ENCODE assay signal across 8 cellular contexts in the genomic region with DNA sequence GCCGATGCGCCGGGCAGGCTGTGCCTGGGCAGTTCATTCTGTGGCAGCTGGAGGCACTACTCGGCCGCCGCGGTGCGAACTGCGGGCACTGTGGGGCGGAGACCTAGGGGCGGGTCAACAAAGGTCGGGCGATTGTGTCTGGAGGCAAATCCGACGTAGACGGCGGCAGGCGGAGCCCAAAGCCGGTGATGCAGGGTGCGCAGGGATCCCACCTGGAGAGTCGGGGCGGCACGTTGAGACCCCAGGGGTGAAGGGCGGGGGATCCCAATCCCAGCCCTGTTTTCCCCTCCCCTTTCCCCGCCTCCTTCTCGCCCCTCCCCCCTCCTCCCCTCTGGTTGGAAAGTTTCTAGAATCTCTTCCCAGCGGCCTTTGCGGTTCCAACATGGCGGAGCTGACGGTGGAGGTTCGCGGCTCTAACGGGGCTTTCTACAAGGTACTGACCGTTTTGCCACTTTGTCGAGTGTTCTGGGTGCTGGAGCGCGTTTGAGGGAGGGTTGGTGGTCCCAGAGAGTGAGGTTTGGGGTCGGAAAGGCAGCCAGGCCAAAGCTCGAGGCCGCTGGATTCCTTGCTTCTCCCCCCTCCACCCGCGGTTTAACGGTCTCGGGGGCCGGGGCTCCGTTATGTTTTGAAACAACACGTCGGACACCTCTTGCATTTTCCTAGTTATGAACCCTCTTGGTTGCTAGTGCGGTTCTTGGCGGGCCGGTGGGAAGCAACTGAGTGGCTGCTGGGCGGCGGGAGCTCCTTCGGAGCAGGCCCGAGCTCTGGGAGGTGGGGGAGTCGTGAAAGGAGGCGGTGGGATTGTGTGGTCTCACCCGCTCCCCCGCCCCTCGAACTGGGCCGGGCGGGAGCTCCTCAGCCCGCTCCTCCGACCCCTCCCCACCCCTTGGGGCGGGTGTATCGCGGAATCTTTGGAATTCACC. TPM values are rescaled to one million over a fixed set of nuclear protein-coding genes. Genes with fewer than 3 reads are reported as not detected.
DNase-seq lines count a peak whose midpoint lies in the region; ATAC-seq and TF ChIP-seq lines count a peak whose summit lies in the region.

TSS of gene FXR1 (plus strand) at position 367 of the 923 bp plus-strand sequence. CDS start at position 383, 16 bp downstream.

- peak; percentile 84 for DNase-seq in GM10266 (ENCODE audit: extremely low spot score)
- DNase-seq in NCI-H1048 (lab: John Stamatoyannopoulos, UW), result peak; percentile 48
- peak; percentile 90 for DNase-seq in SK-N-SH
- DNase-seq in glomerular visceral epithelial cell (ENCODE audit: extremely low spot score), result peak; percentile 93
- peak; percentile 91 for DNase-seq in osteocyte (ENCODE audit: extremely low spot score, unreplicated experiment)

- H3K4me2 ChIP-seq in SK-N-SH, result peak within 1 kb of the TSS; percentile 83

- peak within 1 kb of the TSS; percentile 92 to 95 for H3K27ac ChIP-seq in SK-N-SH (ENCODE audit: low read depth in 2 of 2, low read length in 1 of 2)
- peak within 1 kb of the TSS; percentile 95 for H3K27ac ChIP-seq in thymus (ENCODE audit: low read depth)

- CTCF ChIA-PET in SK-N-SH (lab: Yijun Ruan, JAX), result interaction anchor here (0.6 to 1.3 kb wide), 12 partner anchors 8 to 1306 kb away, joined by 3 to 4 read pairs (median 3); no protein-coding TSS in a partner anchor

- under 1% methylated on average over 56 of the region's 67 CpGs for WGBS in SK-N-SH (ENCODE audit: low lambda C conversion rate)
- WGBS in thymus, result under 1% methylated on average over 66 of the region's 67 CpGs

- peaks cover 72% of the 10 kb centered on the region for H3K4me1 Mint-ChIP-seq in activated naive CD4-positive, alpha-beta T cell treated with anti-CD3 and anti-CD28 coated beads, Interleukin-2, amount 50 U/mL, for 24 hours
- H3K4me1 Mint-ChIP-seq in osteocyte (ENCODE audit: unreplicated experiment), result peaks cover 30% of the 10 kb centered on the region

- H3F3A ChIP-seq in SK-N-SH (replicated peaks; ENCODE audit: insufficient read depth), result no peaks in the 10 kb centered on the region

- H3K36me3 ChIP-seq in SK-N-SH (replicated peaks in 1 of 2; ENCODE audit: control insufficient read depth in 1 of 2, insufficient read depth in 2 of 2, low read length in 1 of 2) (peaks cover 10 to 26% of the 10 kb centered on the region in 2 experiments), thymus (ENCODE audit: control insufficient read depth, insufficient read depth) (no peaks in the 10 kb centered on the region)

- TF ChIP-seq EP300 in SK-N-SH (IDR thresholded peaks at IDR 0.05; ENCODE audit: borderline replicate concordance in 1 of 2, low read depth in 1 of 2, low read length in 1 of 2), result no peak

- H4K20me1 ChIP-seq in SK-N-SH (ENCODE audit: insufficient read depth), result peaks cover 43% of the 10 kb centered on the region

- H3K9me3 ChIP-seq in SK-N-SH (no peaks in the 10 kb centered on the region), thymus (ENCODE audit: control insufficient read depth) (no peaks in the 10 kb centered on the region)

- peak within 1 kb of the TSS; percentile 99 for H3K27ac Mint-ChIP-seq in activated naive CD4-positive, alpha-beta T cell treated with anti-CD3 and anti-CD28 coated beads, Interleukin-2, amount 50 U/mL, for 24 hours
- peak within 1 kb of the TSS; percentile 96 for H3K27ac Mint-ChIP-seq in osteocyte (ENCODE audit: unreplicated experiment)

- no peaks in the 10 kb centered on the region for H3K9me2 ChIP-seq in SK-N-SH

- H3K27me3 Mint-ChIP-seq in activated naive CD4-positive, alpha-beta T cell treated with anti-CD3 and anti-CD28 coated beads, Interleukin-2, amount 50 U/mL, for 24 hours, result no peaks in the 10 kb centered on the region
- no peaks in the 10 kb centered on the region for H3K27me3 Mint-ChIP-seq in osteocyte (ENCODE audit: unreplicated experiment)

- H2AFZ ChIP-seq in SK-N-SH (ENCODE audit: low read depth), result peak within 1 kb of the TSS; percentile 93

- peaks cover 51% of the 10 kb centered on the region for H3K79me2 ChIP-seq in SK-N-SH (ENCODE audit: insufficient read depth)

- TF ChIP-seq CTCF in GM10266 (IDR thresholded peaks at IDR 0.05; ENCODE audit: control insufficient read depth, insufficient read depth, low read depth, missing control alignments) (peak; percentile 85), SK-N-SH (IDR thresholded peaks at IDR 0.05) (peak; percentile 63), osteocyte (IDR thresholded peaks at IDR 0.05) (peak; percentile 76)

- H3K4me3 ChIP-seq in SK-N-SH (ENCODE audit: low read depth in 2 of 2, low read length in 1 of 2) (peak within 1 kb of the TSS; percentile 89 to 100), thymus (ENCODE audit: low read length) (peak within 1 kb of the TSS; percentile 88)

- H3K9ac ChIP-seq in SK-N-SH, result peak within 1 kb of the TSS; percentile 100

- POLR2A ChIA-PET in SK-N-SH (lab: Yijun Ruan, JAX), result no interaction called here

- H3K9me3 Mint-ChIP-seq in activated naive CD4-positive, alpha-beta T cell treated with anti-CD3 and anti-CD28 coated beads, Interleukin-2, amount 50 U/mL, for 24 hours, result no peaks in the 10 kb centered on the region
- H3K9me3 Mint-ChIP-seq in osteocyte (ENCODE audit: unreplicated experiment), result no peaks in the 10 kb centered on the region

- H3K27me3 ChIP-seq in SK-N-SH (ENCODE audit: insufficient read depth), result no peaks in the 10 kb centered on the region
- H3K27me3 ChIP-seq in thymus (ENCODE audit: control insufficient read depth, insufficient read depth), result no peaks in the 10 kb centered on the region

- TF ChIP-seq RAD21 in SK-N-SH (IDR thresholded peaks at IDR 0.05; ENCODE audit: low read length), result peak; percentile 43

- no peaks in the 10 kb centered on the region for H3K36me3 Mint-ChIP-seq in activated naive CD4-positive, alpha-beta T cell treated with anti-CD3 and anti-CD28 coated beads, Interleukin-2, amount 50 U/mL, for 24 hours
- H3K36me3 Mint-ChIP-seq in osteocyte (ENCODE audit: unreplicated experiment), result peaks cover 13% of the 10 kb centered on the region

- ATAC-seq in HG02588 (IDR thresholded peaks at IDR 0.05; ENCODE audit: unreplicated experiment), result peak; percentile 99

- H3K4me3 Mint-ChIP-seq in activated naive CD4-positive, alpha-beta T cell treated with anti-CD3 and anti-CD28 coated beads, Interleukin-2, amount 50 U/mL, for 24 hours, result peak within 1 kb of the TSS; percentile 99
- peak within 1 kb of the TSS; percentile 94 for H3K4me3 Mint-ChIP-seq in osteocyte (ENCODE audit: unreplicated experiment)

- H3K4me1 ChIP-seq in SK-N-SH (ENCODE audit: control insufficient read depth in 1 of 2, insufficient read depth in 2 of 2, low read depth in 1 of 2, low read length in 1 of 2) (peaks cover 11% of the 10 kb centered on the region in 2 experiments), thymus (ENCODE audit: control insufficient read depth, insufficient read depth, low read length) (peaks cover 8% of the 10 kb centered on the region)

TF ChIP-seq in SK-N-SH, 30 proteins besides CTCF, POLR2A, EP300 and RAD21 (continues in another document):
- TF ChIP-seq YY1 (IDR thresholded peaks at IDR 0.05; ENCODE audit: low read depth) (peak; percentile 96), NRF1 (IDR thresholded peaks at IDR 0.05; ENCODE audit: low read depth, low read length) (peak; percentile 44), TAF1 (IDR thresholded peaks at IDR 0.05; ENCODE audit: borderline replicate concordance, low read depth, low read length) (peak; percentile 97), TEAD4 (IDR thresholded peaks at IDR 0.05; ENCODE audit: borderline replicate concordance, insufficient read depth) (no peak), SIN3A (IDR thresholded peaks at IDR 0.05; ENCODE audit: borderline replicate concordance, low read depth, low read length) (peak; percentile 24; the same call in 1 of the 2 replicates), MXI1 (IDR thresholded peaks at IDR 0.05; ENCODE audit: low read depth, low read length) (0 out of 2 replicates have a peak, but pooled peaks have one; percentile 10), SMC3 (IDR thresholded peaks at IDR 0.05; ENCODE audit: low read depth, low read length) (0 out of 2 replicates have a peak, but pooled peaks have one; percentile 4), MEF2A (IDR thresholded peaks at IDR 0.05; ENCODE audit: borderline replicate concordance, low read depth) (no peak), EZH2phosphoT487 (IDR thresholded peaks at IDR 0.05; ENCODE audit: borderline replicate concordance, low read depth) (no peak), TCF12 (IDR thresholded peaks at IDR 0.05) (no peak), GABPA (IDR thresholded peaks at IDR 0.05; ENCODE audit: low read depth) (no peak), FOSL2 (IDR thresholded peaks at IDR 0.05; ENCODE audit: borderline replicate concordance, low read depth) (no peak), CHD2 (IDR thresholded peaks at IDR 0.05; ENCODE audit: low read length, partially characterized antibody) (no peak), PBX3 (IDR thresholded peaks at IDR 0.05) (no peak)
- TF ChIP-seq, protein P1, sequence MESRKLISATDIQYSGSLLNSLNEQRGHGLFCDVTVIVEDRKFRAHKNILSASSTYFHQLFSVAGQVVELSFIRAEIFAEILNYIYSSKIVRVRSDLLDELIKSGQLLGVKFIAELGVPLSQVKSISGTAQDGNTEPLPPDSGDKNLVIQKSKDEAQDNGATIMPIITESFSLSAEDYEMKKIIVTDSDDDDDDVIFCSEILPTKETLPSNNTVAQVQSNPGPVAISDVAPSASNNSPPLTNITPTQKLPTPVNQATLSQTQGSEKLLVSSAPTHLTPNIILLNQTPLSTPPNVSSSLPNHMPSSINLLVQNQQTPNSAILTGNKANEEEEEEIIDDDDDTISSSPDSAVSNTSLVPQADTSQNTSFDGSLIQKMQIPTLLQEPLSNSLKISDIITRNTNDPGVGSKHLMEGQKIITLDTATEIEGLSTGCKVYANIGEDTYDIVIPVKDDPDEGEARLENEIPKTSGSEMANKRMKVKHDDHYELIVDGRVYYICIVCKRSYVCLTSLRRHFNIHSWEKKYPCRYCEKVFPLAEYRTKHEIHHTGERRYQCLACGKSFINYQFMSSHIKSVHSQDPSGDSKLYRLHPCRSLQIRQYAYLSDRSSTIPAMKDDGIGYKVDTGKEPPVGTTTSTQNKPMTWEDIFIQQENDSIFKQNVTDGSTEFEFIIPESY (IDR thresholded peaks at IDR 0.05; ENCODE audit: borderline replicate concordance, low read depth), result no peak

RNA-seq across cellular contexts. Expression of gene FXR1, which starts in this region (rescaled TPM):
- polyA plus RNA-seq in SK-N-SH (2012; rRNA removed) (114 and 132 TPM in 2 replicates), thymus (105 TPM)
- polyA plus RNA-seq in SK-N-SH (2012; cell fraction: cytosol; rRNA removed), result 151 and 169 TPM in 2 replicates
- polyA plus RNA-seq in SK-N-SH (2012; cell fraction: nucleus; rRNA removed), result 51.3 and 97.6 TPM in 2 replicates
- 155 and 158 TPM in 2 replicates for total RNA-seq in osteocyte

Comparison
In these comparisons a context has a peak if more than half of its experiments do, and no peak if none do; other contexts are left out.
1. Peak in every context shown above with its lines: DNase-seq, ATAC-seq, H3K4me3 ChIP-seq and H3K27ac ChIP-seq.